In the genomic region with DNA sequence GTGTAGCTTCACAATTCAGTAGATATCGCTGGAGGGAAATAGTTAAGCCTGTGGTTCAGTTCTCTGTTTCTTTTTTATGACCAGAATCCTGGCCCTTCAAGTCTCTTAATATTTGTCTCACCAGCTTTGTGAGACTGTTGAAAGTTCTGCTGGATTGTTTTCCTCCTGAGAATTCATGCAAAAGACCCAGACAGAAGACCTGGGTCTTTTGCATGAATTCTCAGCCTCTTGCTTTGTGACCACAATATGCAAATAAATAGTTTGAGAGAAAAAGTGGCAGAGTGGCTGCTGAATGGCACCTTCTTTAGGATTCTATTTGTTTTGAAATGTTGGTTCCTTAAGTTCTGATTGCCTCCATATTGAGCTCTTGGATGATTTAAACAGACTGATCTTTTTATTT, we compare ENCODE assay signal across 12 cellular contexts. TPM values are rescaled to one million over a fixed set of nuclear protein-coding genes. Genes with fewer than 3 reads are reported as not detected.
DNase-seq lines count a peak whose midpoint lies in the region; ATAC-seq and TF ChIP-seq lines count a peak whose summit lies in the region.
"Had no signal": no experiment of that assay in that cellular context is flagged by ENCODE, and none has a peak within 500 bp of the region (broad histone marks: within the 10 kb centered on the region; RNA-seq: fewer than 3 reads in every experiment).

No MANE protein-coding gene starts in this region.

- DNase-seq in NCI-H128 (lab: John Stamatoyannopoulos, UW; ENCODE audit: unreplicated experiment): no peak
- no peak for DNase-seq in colonic mucosa
- DNase-seq in T1000 (lab: John Stamatoyannopoulos, UW): no peak
- DNase-seq in stimulated activated naive CD4-positive, alpha-beta T cell treated with Interleukin-2 at 50 U/mL for 16 hours (lab: John Stamatoyannopoulos, UW): no peak
- DNase-seq: activated naive CD4-positive, alpha-beta T cell treated with anti-CD3 and anti-CD28 coated beads, Interleukin-2, amount 50 U/mL, for 16 hours; BE2C; effector CD8-positive, alpha-beta T cell; tibial artery had no signal

- no peak overlapping the region for H2AFZ ChIP-seq in SU-DHL-6 (ENCODE audit: low read depth, low read length, severe bottlenecking)

- H3K4me3 ChIP-seq in SU-DHL-6 (ENCODE audit: insufficient read depth, low read length, poor library complexity, severe bottlenecking) (no peak overlapping the region), colonic mucosa (no peak overlapping the region)
- H3K4me3 ChIP-seq: tibial artery had no signal

- H3K36me3 ChIP-seq in SU-DHL-6 (ENCODE audit: low read length): peaks cover 13% of the 10 kb centered on the region
- no peaks in the 10 kb centered on the region for H3K36me3 ChIP-seq in colonic mucosa

- peak overlapping the region; percentile 3; the same call in 1 of the 2 replicates for H3K27ac ChIP-seq in SU-DHL-6 (ENCODE audit: low read depth, low read length)
- H3K27ac ChIP-seq in colonic mucosa: no peak overlapping the region
- H3K27ac ChIP-seq: tibial artery had no signal

- H3K9me3 ChIP-seq in SU-DHL-6 (ENCODE audit: insufficient read depth, low read length) (no peaks in the 10 kb centered on the region), colonic mucosa (no peaks in the 10 kb centered on the region)
- H3K9me3 ChIP-seq: BE2C, tibial artery had no signal

- intact Hi-C loops in colonic mucosa (cut with DNase I): no loop called here

- no peak for TF ChIP-seq CTCF in SU-DHL-6 (IDR thresholded peaks at IDR 0.05; ENCODE audit: insufficient read depth, low read length, poor library complexity, severe bottlenecking)
- TF ChIP-seq CTCF in colonic mucosa (IDR thresholded peaks at IDR 0.05): no peak

- H3K4me2 ChIP-seq in SU-DHL-6 (ENCODE audit: low read depth, low read length, poor library complexity, severe bottlenecking): peak overlapping the region; percentile 38

- peaks cover 25% of the 10 kb centered on the region for H3K79me2 ChIP-seq in SU-DHL-6 (ENCODE audit: insufficient read depth, low read length)

- peaks cover 5% of the 10 kb centered on the region for H3K4me1 ChIP-seq in colonic mucosa
- H3K4me1 ChIP-seq: BE2C, tibial artery had no signal

- H3K9ac ChIP-seq in SU-DHL-6 (ENCODE audit: low read length): no peak overlapping the region
- H3K9ac ChIP-seq in colonic mucosa (ENCODE audit: low read depth in 2 of 2, low read length in 2 of 2): no peak overlapping the region

- H3K9me2 ChIP-seq in SU-DHL-6 (replicated peaks; ENCODE audit: insufficient read depth, low read length): no peaks in the 10 kb centered on the region

- H3F3A ChIP-seq in SU-DHL-6 (ENCODE audit: insufficient read depth): no peaks in the 10 kb centered on the region

- ATAC-seq in GM18508 (IDR thresholded peaks at IDR 0.05; ENCODE audit: insufficient read depth, unreplicated experiment): peak; percentile 91
- ATAC-seq in GM21515 (IDR thresholded peaks at IDR 0.05; ENCODE audit: unreplicated experiment): peak; percentile 91
- peak; percentile 83 for ATAC-seq in HG03108 (IDR thresholded peaks at IDR 0.05; ENCODE audit: unreplicated experiment)

- H3K27me3 ChIP-seq in SU-DHL-6 (ENCODE audit: low read length): no peaks in the 10 kb centered on the region
- H3K27me3 ChIP-seq in colonic mucosa: no peaks in the 10 kb centered on the region
- H3K27me3 ChIP-seq: BE2C, tibial artery had no signal

- H4K20me1 ChIP-seq in SU-DHL-6 (ENCODE audit: low read depth, low read length): no peaks in the 10 kb centered on the region

RNA-seq across cellular contexts. Expression of gene RASA1, which starts 40.3 kb away (rescaled TPM):
- 10 to 100 TPM; 24.1 to 28.8 TPM for total RNA-seq in colonic mucosa
